In the genomic region with DNA sequence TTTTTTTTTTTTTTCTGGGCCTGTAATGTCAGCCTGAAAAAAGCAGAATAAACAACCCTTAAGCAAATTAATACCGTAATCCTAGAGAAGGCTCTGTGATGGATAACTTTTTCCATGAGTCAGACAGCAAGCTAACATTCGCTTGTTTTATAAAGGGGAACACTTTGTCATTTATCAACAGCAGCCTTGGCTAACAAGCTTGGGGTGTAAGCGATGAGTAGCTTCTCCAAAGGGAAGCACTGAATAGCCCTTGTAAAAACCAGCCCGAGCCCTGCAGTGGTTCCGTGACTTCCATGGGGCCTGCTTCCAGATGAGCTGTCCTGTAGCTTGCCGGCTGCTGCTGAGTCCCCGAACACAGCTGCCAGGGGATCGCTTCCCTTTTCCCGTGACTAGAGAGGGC, we compare ENCODE assay signal across 10 cellular contexts. TPM values are rescaled to one million over a fixed set of nuclear protein-coding genes. Genes with fewer than 3 reads are reported as not detected.
A peak's percentile ranks its signal among the peaks of the same experiment; 100 is the strongest.
DNase-seq lines count a peak whose midpoint lies in the region; ATAC-seq and TF ChIP-seq lines count a peak whose summit lies in the region.
"Had no signal": no experiment of that assay in that cellular context is flagged by ENCODE, and none has a peak within 500 bp of the region (broad histone marks: within the 10 kb centered on the region; RNA-seq: fewer than 3 reads in every experiment).

No MANE protein-coding gene starts in this region.

- H3K27me3 Mint-ChIP-seq in dendritic cell treated with granulocyte-macrophage colony-stimulating factor and Interleukin-4, amounts not matched to agents 40 ng/mL and 50 ng/mL, for 4 days = peaks cover 5% of the 10 kb centered on the region
- H3K27me3 Mint-ChIP-seq: activated naive CD4-positive, alpha-beta T cell treated with anti-CD3 and anti-CD28 coated beads, Interleukin-2, amount 50 U/mL, for 24 hours had no signal

- CTCF ChIA-PET in BJ (lab: Yijun Ruan, JAX) = interaction anchor here (0.6 to 4.1 kb wide), 11 partner anchors 9 to 195 kb away, joined by 3 to 34 read pairs (median 7); a partner anchor contains a TSS

- H3K27ac ChIP-seq in muscle layer of duodenum (ENCODE audit: low read length) = peak overlapping the region; percentile 98

- no peak overlapping the region for H3K4me3 ChIP-seq in BJ (ENCODE audit: low read depth, low read length)
- no peak overlapping the region for H3K4me3 ChIP-seq in NT2/D1 (ENCODE audit: insufficient read length, low read depth)
- peak overlapping the region; percentile 34 to 37 for H3K4me3 ChIP-seq in muscle layer of duodenum (ENCODE audit: low read depth in 1 of 2, low read length in 2 of 2)
- H3K4me3 ChIP-seq: GM12878 had no signal

- H3K4me1 ChIP-seq in NT2/D1 (ENCODE audit: insufficient read depth, insufficient read length) (peaks cover 40% of the 10 kb centered on the region), muscle layer of duodenum (ENCODE audit: control insufficient read depth in 1 of 2, insufficient read depth in 2 of 2, low read length in 2 of 2) (peaks cover 83% of the 10 kb centered on the region in 2 donors)

- intact Hi-C loops in dendritic cell treated with granulocyte-macrophage colony-stimulating factor and Interleukin-4, amounts not matched to agents 40 ng/mL and 50 ng/mL, for 4 days (cut with micrococcal nuclease) = no loop called here

- peaks cover 2% of the 10 kb centered on the region for H3K36me3 ChIP-seq in BJ (ENCODE audit: control insufficient read depth, insufficient read depth, low read length)
- H3K36me3 ChIP-seq in NT2/D1 (ENCODE audit: insufficient read depth, insufficient read length, low read length) = peaks cover 98% of the 10 kb centered on the region
- peaks cover 0 to 4% of the 10 kb centered on the region in 2 donors for H3K36me3 ChIP-seq in muscle layer of duodenum (ENCODE audit: control insufficient read depth in 1 of 2, insufficient read depth in 2 of 2, low read length in 2 of 2)

- H3K9me3 ChIP-seq in NT2/D1 (ENCODE audit: insufficient read depth, low read length) (no peaks in the 10 kb centered on the region), muscle layer of duodenum (ENCODE audit: control insufficient read depth in 1 of 2, low read length in 2 of 2) (no peaks in the 10 kb centered on the region)

- DNase-seq in BJ (ENCODE audit: low read depth) (peak; percentile 87), NT2/D1 (ENCODE audit: low read depth, low spot score) (no peak), superior temporal gyrus (ENCODE audit: extremely low spot score) (no peak), 8988T (no peak), islet precursor cell (no peak)

- peaks cover 66% of the 10 kb centered on the region for H3K36me3 Mint-ChIP-seq in dendritic cell treated with granulocyte-macrophage colony-stimulating factor and Interleukin-4, amounts not matched to agents 40 ng/mL and 50 ng/mL, for 4 days (ENCODE audit: low read depth)
- H3K36me3 Mint-ChIP-seq: activated naive CD4-positive, alpha-beta T cell treated with anti-CD3 and anti-CD28 coated beads, Interleukin-2, amount 50 U/mL, for 24 hours had no signal

- peak overlapping the region; percentile 3 for H3K9ac ChIP-seq in NT2/D1 (ENCODE audit: insufficient read length, low read depth)

- peaks cover 55% of the 10 kb centered on the region for H3K4me1 Mint-ChIP-seq in dendritic cell treated with granulocyte-macrophage colony-stimulating factor and Interleukin-4, amounts not matched to agents 40 ng/mL and 50 ng/mL, for 4 days (ENCODE audit: low read depth)

- POLR2A ChIA-PET in BJ (lab: Charles Lee) = interaction anchor here (0.7 kb wide), 1 partner anchor 1116 kb away, joined by 14 read pairs; no protein-coding TSS in a partner anchor

- no peaks in the 10 kb centered on the region for H3K9me3 Mint-ChIP-seq in dendritic cell treated with granulocyte-macrophage colony-stimulating factor and Interleukin-4, amounts not matched to agents 40 ng/mL and 50 ng/mL, for 4 days
- H3K9me3 Mint-ChIP-seq: activated naive CD4-positive, alpha-beta T cell treated with anti-CD3 and anti-CD28 coated beads, Interleukin-2, amount 50 U/mL, for 24 hours had no signal

- H3K27me3 ChIP-seq in BJ (ENCODE audit: control insufficient read depth, insufficient read depth, low read length) = no peaks in the 10 kb centered on the region
- no peaks in the 10 kb centered on the region for H3K27me3 ChIP-seq in NT2/D1 (ENCODE audit: insufficient read depth, insufficient read length)
- no peaks in the 10 kb centered on the region for H3K27me3 ChIP-seq in muscle layer of duodenum (ENCODE audit: low read depth, low read length)

- ATAC-seq in GM21447 (IDR thresholded peaks at IDR 0.05; ENCODE audit: unreplicated experiment) = no peak

- H3K4me3 Mint-ChIP-seq in dendritic cell treated with granulocyte-macrophage colony-stimulating factor and Interleukin-4, amounts not matched to agents 40 ng/mL and 50 ng/mL, for 4 days = no peak overlapping the region

- TF ChIP-seq CTCF in BJ (IDR thresholded peaks at IDR 0.05; ENCODE audit: insufficient read depth, low read depth, low read length) = no peak

- peak overlapping the region; percentile 85 for H3K27ac Mint-ChIP-seq in dendritic cell treated with granulocyte-macrophage colony-stimulating factor and Interleukin-4, amounts not matched to agents 40 ng/mL and 50 ng/mL, for 4 days

RNA-seq across cellular contexts. Expression of a gene that starts 29.6 kb away (rescaled TPM):
- 86.0 and 91.2 TPM in 2 replicates for polyA plus RNA-seq in BJ (2011; rRNA removed)
- polyA minus RNA-seq in BJ (2011; rRNA and poly(A)+ RNA removed) = 33.3 and 44.2 TPM in 2 replicates

Comparison
In these comparisons a context has a peak if more than half of its experiments do, and no peak if none do; other contexts are left out.
1. H3K4me3 ChIP-seq: peak in muscle layer of duodenum (2 of 2); none in BJ (single experiment) and NT2/D1 (single experiment).